In genomic region chr5:34673463-34674125, GRCh38 we compare ENCODE assay signal across 17 cellular contexts. TPM values are rescaled to one million over a fixed set of nuclear protein-coding genes. Genes with fewer than 3 reads are reported as not detected.
DNase-seq lines count a peak whose midpoint lies in the region; ATAC-seq, FAIRE-seq and TF ChIP-seq lines count a peak whose summit lies in the region.
"Had no signal": no experiment of that assay in that cellular context is flagged by ENCODE, and none has a peak within 500 bp of the region (broad histone marks: within the 10 kb centered on the region; RNA-seq: fewer than 3 reads in every experiment).

No MANE protein-coding gene starts in this region.

- H4K20me1 ChIP-seq in IMR-90 (ENCODE audit: insufficient read depth, low read length) (peaks cover 95% of the 10 kb centered on the region), K562 (replicated peaks; ENCODE audit: control insufficient read depth, insufficient read depth, low read length) (no peaks in the 10 kb centered on the region)

- peak overlapping the region; percentile 96 for H2BK5ac ChIP-seq in IMR-90 (ENCODE audit: low read depth, low read length, poor library complexity, severe bottlenecking)

- DNase-seq in IMR-90: no peak
- DNase-seq in K562 (ENCODE audit: extremely low read depth in 1 of 4, low spot score in 3 of 4): peak in 1 of 4 experiments; percentile 37
- DNase-seq in lung (ENCODE audit: low spot score): no peak
- DNase-seq in thoracic aorta (ENCODE audit: low spot score): no peak
- DNase-seq: activated CD8-positive, alpha-beta T cell treated with anti-CD3 and anti-CD28 coated beads for 36 hours; anterior cingulate cortex; DMS79 treated with DMSO at 0.1 percent for 48 hours; NCI-H1694 treated with DMSO at 0.1 percent for 48 hours; NCI-H446 treated with DMSO at 0.1 percent for 48 hours; stimulated activated naive CD4-positive, alpha-beta T cell treated with Interleukin-2 at 50 U/mL for 16 hours had no signal

- H3K9me3 ChIP-seq in IMR-90 (ENCODE audit: control insufficient read depth, insufficient read depth, low read length) (no peaks in the 10 kb centered on the region), K562 (replicated peaks; ENCODE audit: control insufficient read depth, insufficient read depth, low read depth, low read length) (no peaks in the 10 kb centered on the region), lung (ENCODE audit: control insufficient read depth in 2 of 2, insufficient read depth in 1 of 2, low read length in 1 of 2) (no peaks in the 10 kb centered on the region), thoracic aorta (no peaks in the 10 kb centered on the region)

- H3K4me1 ChIP-seq in IMR-90 (ENCODE audit: control insufficient read depth, insufficient read depth, low read length) (peaks cover 34% of the 10 kb centered on the region), K562 (replicated peaks in 1 of 2; ENCODE audit: control insufficient read depth in 2 of 2, insufficient read depth in 2 of 2, low read length in 2 of 2) (peaks cover 10 to 28% of the 10 kb centered on the region in 2 experiments; a peak in 4 of 5 replicates), lung (ENCODE audit: control insufficient read depth in 2 of 2, insufficient read depth in 2 of 2, low read length in 2 of 2) (peaks cover 10 to 14% of the 10 kb centered on the region in 2 donors), thoracic aorta (ENCODE audit: control insufficient read depth in 1 of 2, low read depth in 2 of 2) (peaks cover 34 to 86% of the 10 kb centered on the region in 2 donors)

- no peak for TF ChIP-seq EP300 in K562 (IDR thresholded peaks at IDR 0.05; ENCODE audit: low read length)

- H3K23ac ChIP-seq in IMR-90 (ENCODE audit: low read depth, low read length): peak overlapping the region; percentile 93; the same call in 1 of the 2 replicates

- peak overlapping the region; percentile 38; the same call in 1 of the 2 replicates for H3K4me2 ChIP-seq in IMR-90 (ENCODE audit: low read depth, low read length)
- H3K4me2 ChIP-seq in K562 (ENCODE audit: insufficient read depth, low read length): no peak overlapping the region; the same call in 1 of the 2 replicates

- peak overlapping the region; percentile 50; the same call in 1 of the 2 replicates for H3K9ac ChIP-seq in IMR-90 (ENCODE audit: low read depth, low read length)
- H3K9ac ChIP-seq in K562 (ENCODE audit: insufficient read depth in 1 of 2, low read depth in 2 of 2, low read length in 2 of 2): peak overlapping the region in 1 of 2 experiments; percentile 49; a peak in 1 of 4 replicates

- H3K36me3 ChIP-seq in IMR-90 (ENCODE audit: control insufficient read depth, insufficient read depth, low read length) (peaks cover 15% of the 10 kb centered on the region), K562 (ENCODE audit: control insufficient read depth, insufficient read depth, low read length) (peaks cover 4% of the 10 kb centered on the region; the same call in 1 of the 3 replicates), lung (ENCODE audit: control insufficient read depth in 2 of 2, insufficient read depth in 2 of 2, low read length in 2 of 2) (no peaks in the 10 kb centered on the region), thoracic aorta (peaks cover under 1% of the 10 kb centered on the region)

- peak overlapping the region; percentile 59 for H3K18ac ChIP-seq in IMR-90 (ENCODE audit: low read depth, low read length)

- WGBS in IMR-90 (ENCODE audit: extremely low coverage in 2 of 2, insufficient read length in 1 of 2), 2 experiments: 100% methylated on average over 1 of the region's 4 CpGs; no CpG with 5 or more reads in 1 of the 2 experiments
- WGBS in K562 (ENCODE audit: insufficient coverage, low coverage, missing lambda C conversion rate): 49% methylated on average over 4 of the region's 4 CpGs
- 69 to 75% methylated on average over 4 of the region's 4 CpGs for WGBS in lung, 2 donors

- dilution Hi-C loops in IMR-90 (cut with HindIII; ENCODE audit: low sequenced_read_pairs, unreplicated experiment): no loop called here

- in situ Hi-C loops in IMR-90 (cut with MboI; ENCODE audit: low sequenced_read_pairs) (no loop called here), K562 (cut with MboI) (no loop called here)

- peak overlapping the region; percentile 5; the same call in 1 of the 2 replicates for H3K56ac ChIP-seq in IMR-90 (ENCODE audit: extremely low read depth, insufficient read depth, low read length)

- ATAC-seq in IMR-90 (ENCODE audit: low read depth) (peak; percentile 8), K562 (peak; percentile 72), lung (ENCODE audit: insufficient read depth, low FRiP score) (peak; percentile 19), thoracic aorta (ENCODE audit: insufficient number of reproducible peaks, low FRiP score, low read depth) (peak; percentile 4), GM18870 (IDR thresholded peaks at IDR 0.05; ENCODE audit: unreplicated experiment) (no peak), HG03139 (IDR thresholded peaks at IDR 0.05; ENCODE audit: unreplicated experiment) (no peak), GM18517 (IDR thresholded peaks at IDR 0.05; ENCODE audit: unreplicated experiment) (no peak), HG03108 (IDR thresholded peaks at IDR 0.05; ENCODE audit: unreplicated experiment) (no peak)
- ATAC-seq: activated CD8-positive, alpha-beta T cell treated with anti-CD3 and anti-CD28 coated beads for 36 hours; HCT116 had no signal

- H3K4ac ChIP-seq in IMR-90 (ENCODE audit: low read depth, low read length): peak overlapping the region; percentile 88

- peaks cover 61% of the 10 kb centered on the region for H3K79me2 ChIP-seq in K562 (ENCODE audit: control insufficient read depth, insufficient read depth, low read length)

- H2BK20ac ChIP-seq in IMR-90 (ENCODE audit: low read depth, low read length): peak overlapping the region; percentile 61; the same call in 1 of the 2 replicates

- peak overlapping the region; percentile 76 for H2AK5ac ChIP-seq in IMR-90 (ENCODE audit: low read depth, low read length)

- peaks cover 0 to 51% of the 10 kb centered on the region in 2 experiments; a peak in 2 of 4 replicates for H3K79me1 ChIP-seq in IMR-90 (ENCODE audit: low read depth in 1 of 2, low read length in 2 of 2)

- H3K4me3 ChIP-seq in IMR-90 (ENCODE audit: insufficient read depth, low read depth, low read length) (no peak overlapping the region), K562 (no peak overlapping the region), lung (no peak overlapping the region), thoracic aorta (no peak overlapping the region)

- H3K14ac ChIP-seq in IMR-90 (replicated peaks; ENCODE audit: low read depth, low read length): peak overlapping the region; percentile 79

- H3K9me1 ChIP-seq in IMR-90 (ENCODE audit: insufficient read depth, low read length) (peaks cover 36% of the 10 kb centered on the region), K562 (ENCODE audit: control insufficient read depth, insufficient read depth, low read length) (no peaks in the 10 kb centered on the region)

- POLR2A ChIA-PET in IMR-90 (lab: Charles Lee; ENCODE audit: unreplicated experiment): no interaction called here
- POLR2A ChIA-PET in K562 (lab: Yijun Ruan, JAX): interaction anchor here (0.6 to 4.0 kb wide), 5 partner anchors 13 to 19 kb away, joined by 3 to 22 read pairs (median 3); no protein-coding TSS in a partner anchor

- intact Hi-C loops in IMR-90 (cut with micrococcal nuclease): no loop called here
- intact Hi-C loops in K562 (cut with micrococcal nuclease): no loop called here

- peak; percentile 32 for FAIRE-seq in K562 (lab: Jason Lieb, UNC)

- no TSS peak for BruUV-seq in IMR-90 (replicated peaks; lab: Mats Ljungman, UMichigan)
- no TSS peak for BruUV-seq in K562 (replicated peaks; lab: Mats Ljungman, UMichigan)

- peak overlapping the region; percentile 84 for H2BK120ac ChIP-seq in IMR-90 (ENCODE audit: low read depth, low read length)

- no peak overlapping the region for H2AFZ ChIP-seq in IMR-90 (replicated peaks; ENCODE audit: low read length, poor library complexity)
- peak overlapping the region; percentile 1; the same call in 1 of the 2 replicates for H2AFZ ChIP-seq in K562 (ENCODE audit: low read depth, low read length)

- TF ChIP-seq RAD21 in IMR-90 (IDR thresholded peaks at IDR 0.05; ENCODE audit: low read length): no peak
- TF ChIP-seq RAD21 in K562 (CRISPR knock-in tag; conservative IDR thresholded peaks at IDR 0.05 in 1 of 2, IDR thresholded peaks at IDR 0.05 in 1 of 2): no peak

- CTCF ChIA-PET in IMR-90 (lab: Yijun Ruan, JAX): no interaction called here
- CTCF ChIA-PET in K562 (lab: Yijun Ruan, JAX; ENCODE audit: low intra/inter-chr PET ratio): no interaction called here

- H4K8ac ChIP-seq in IMR-90 (ENCODE audit: low read depth in 2 of 2, low read length in 2 of 2): peak overlapping the region; percentile 37 to 81; a peak in 3 of 4 replicates

- H3K27ac ChIP-seq in IMR-90 (ENCODE audit: insufficient read depth, low read length) (peak overlapping the region; percentile 80), K562 (ENCODE audit: extremely low read depth, low read depth, low read length) (peak overlapping the region; percentile 16; the same call in 2 of the 3 replicates), lung (ENCODE audit: low read depth in 1 of 2, low read length in 1 of 2) (peak overlapping the region in 1 of 2 donors; percentile 57), thoracic aorta (peak overlapping the region; percentile 92 to 93)
- H3K27ac ChIP-seq: C4-2B, HL-60 had no signal

- TF ChIP-seq CTCF in IMR-90 (conservative IDR thresholded peaks at IDR 0.05; ENCODE audit: low read depth, low read length) (no peak), K562 (IDR thresholded peaks at IDR 0.05 in 2 of 3, conservative IDR thresholded peaks at IDR 0.05 in 1 of 3; ENCODE audit: insufficient read depth in 2 of 3, low read depth in 1 of 3, low read length in 3 of 3) (peak in 2 of 3 experiments; percentile 12 to 18; a peak in 1 of 6 replicates), lung (IDR thresholded peaks at IDR 0.05; ENCODE audit: control extremely low read depth, extremely low read depth) (no peak), thoracic aorta (IDR thresholded peaks at IDR 0.05) (no peak)

- H4K5ac ChIP-seq in IMR-90 (ENCODE audit: low read depth, low read length): peak overlapping the region; percentile 24

- H3K27me3 ChIP-seq in IMR-90 (ENCODE audit: control insufficient read depth, insufficient read depth, low read length): no peaks in the 10 kb centered on the region
- H3K27me3 ChIP-seq in K562 (ENCODE audit: control insufficient read depth in 2 of 2, insufficient read depth in 2 of 2, low read length in 2 of 2): no peaks in the 10 kb centered on the region
- H3K27me3 ChIP-seq in lung (ENCODE audit: control insufficient read depth, insufficient read depth): no peaks in the 10 kb centered on the region
- H3K27me3 ChIP-seq in thoracic aorta (replicated peaks; ENCODE audit: insufficient read depth): no peaks in the 10 kb centered on the region

- no peak for TF ChIP-seq POLR2A in IMR-90 (IDR thresholded peaks at IDR 0.05; ENCODE audit: low read depth, low read length)
- no peak for TF ChIP-seq POLR2A in K562 (conservative IDR thresholded peaks at IDR 0.05)

- peak overlapping the region; percentile 67 for H4K91ac ChIP-seq in IMR-90 (ENCODE audit: insufficient read depth, low read depth, low read length)

- H2BK15ac ChIP-seq in IMR-90 (ENCODE audit: low read depth, low read length): peak overlapping the region; percentile 60; the same call in 2 of the 3 replicates

- H2AK9ac ChIP-seq in IMR-90 (replicated peaks; ENCODE audit: low read depth, low read length, poor library complexity): peak overlapping the region; percentile 89

RNA-seq across cellular contexts. Expression of gene RAI14, which starts 17.5 kb away (rescaled TPM):
- 267 and 361 TPM in 2 replicates for total RNA-seq in IMR-90 (2012; rRNA removed)
- 191 and 221 TPM in 2 replicates for polyA plus RNA-seq in IMR-90 (2012; rRNA removed)
- 68.3 and 80.0 TPM in 2 replicates for polyA plus RNA-seq in IMR-90 (2012; cell fraction: cytosol; rRNA removed)
- 60.2 and 146 TPM in 2 replicates for polyA plus RNA-seq in IMR-90 (2012; cell fraction: nucleus; rRNA removed; ENCODE audit: low replicate concordance)
- 38.2 and 39.6 TPM in 2 replicates for total RNA-seq in K562 (2011; cell fraction: chromatin; rRNA removed; ENCODE audit: low replicate concordance)
- total RNA-seq in K562 (2011; cell fraction: nucleolus; rRNA removed): 12.7 and 17.1 TPM in 2 replicates
- 23.8 and 35.0 TPM in 2 replicates for total RNA-seq in K562 (2011; cell fraction: nucleoplasm; rRNA removed)
- total RNA-seq in K562 (2014; rRNA removed): 26.2 and 28.7 TPM in 2 replicates
- total RNA-seq in K562 (2014; rRNA removed; fragmentation: Illumina TruSeq; extraction: Trizol): 36.6 and 41.5 TPM in 2 replicates
- total RNA-seq in K562 (2015; rRNA removed; fragmentation: Illumina TruSeq; extraction: Trizol): 24.9 and 26.9 TPM in 2 replicates
- total RNA-seq in K562 (2021): 52.4 and 58.6 TPM in 2 replicates
- 21.1 and 34.8 TPM in 2 replicates for polyA plus RNA-seq in K562 (2011; rRNA removed)
- polyA plus RNA-seq in K562 (2011; cell fraction: cytosol; rRNA removed): 16.5 and 29.9 TPM in 2 replicates
- polyA plus RNA-seq in K562 (2011; cell fraction: nucleus; rRNA removed): 10.9 and 24.1 TPM in 2 replicates
- 17.2 and 23.2 TPM in 2 replicates for polyA plus RNA-seq in K562 (2012)
- 44.7 and 45.1 TPM in 2 replicates for polyA plus RNA-seq in K562 (2014; fragmentation: Illumina TruSeq; extraction: Trizol)
- polyA plus RNA-seq in K562 (2014; fragmentation: Nextera tagmentation; extraction: Ambion mirVana): 10 to 100 TPM; 11.3 to 12.6 TPM
- 25.8 and 82.5 TPM in 2 replicates for polyA plus RNA-seq in K562 (2014; rRNA removed)
- 86.8 and 125 TPM in 2 replicates for polyA minus RNA-seq in K562 (2011; rRNA and poly(A)+ RNA removed)
- polyA minus RNA-seq in K562 (2011; cell fraction: cytosol; rRNA and poly(A)+ RNA removed): 23.6 and 23.8 TPM in 2 replicates
- 8.6 and 11.3 TPM in 2 replicates for polyA minus RNA-seq in K562 (2011; cell fraction: nucleus; rRNA and poly(A)+ RNA removed)
- 10 to 100 TPM; 65.1 to 91.5 TPM for total RNA-seq in lung
- 10 to 100 TPM; 16.7 to 33.6 TPM for polyA plus RNA-seq in lung
- total RNA-seq in thoracic aorta: 10 to 100 TPM; 70.7 to 80.1 TPM

Comparison
In these comparisons a context has a peak if more than half of its experiments do, and no peak if none do; other contexts are left out.
1. ATAC-seq: peak in IMR-90 (single experiment), K562 (single experiment), lung (single experiment) and thoracic aorta (single experiment); none in GM18870 (single experiment), HG03139 (single experiment), GM18517 (single experiment) and HG03108 (single experiment).
2. CTCF ChIP-seq: peak in K562 (2 of 3); none in IMR-90 (single experiment), lung (single experiment) and thoracic aorta (single experiment).